ENCODE assay signal across 13 cellular contexts in the genomic region with DNA sequence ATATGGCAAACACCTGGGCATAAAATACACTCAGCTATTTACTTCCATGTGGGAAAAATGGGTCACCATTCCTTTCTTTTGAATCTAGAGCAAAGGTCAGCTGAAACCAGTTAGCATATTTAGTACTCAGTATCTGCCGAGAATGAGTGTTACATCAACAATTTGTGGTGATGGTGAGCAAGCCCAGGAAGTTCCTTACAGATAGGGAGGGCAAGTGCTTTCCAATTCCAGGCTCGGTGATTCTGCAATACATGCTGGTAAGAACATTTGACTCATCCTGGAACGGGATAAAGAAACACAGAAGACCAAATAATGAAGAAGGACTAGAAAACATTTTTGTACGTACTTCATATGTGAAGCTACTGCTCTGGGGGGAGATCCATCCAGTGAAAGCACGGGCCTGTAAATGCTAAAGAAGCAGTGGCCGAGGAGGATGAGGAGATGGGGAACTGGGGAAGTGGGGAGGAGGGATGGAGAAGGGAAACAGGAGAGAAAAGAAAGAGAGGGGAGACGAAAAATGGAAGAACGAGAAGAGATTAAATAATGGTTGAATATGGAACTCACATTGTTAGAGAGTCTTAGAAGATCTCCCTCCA.
DNase-seq lines count a peak whose midpoint lies in the region; ATAC-seq and TF ChIP-seq lines count a peak whose summit lies in the region.
"Had no signal": no experiment of that assay in that cellular context is flagged by ENCODE, and none has a peak within 500 bp of the region (broad histone marks: within the 10 kb centered on the region; RNA-seq: fewer than 3 reads in every experiment).

No MANE protein-coding gene starts in this region.

- H3K4me1 ChIP-seq in RWPE2 (ENCODE audit: insufficient read depth, poor library complexity, severe bottlenecking) (peaks cover 28% of the 10 kb centered on the region), neural progenitor cell (peaks cover 4% of the 10 kb centered on the region)
- H3K4me1 ChIP-seq: Peyer's patch had no signal

- DNase-seq in EH (ENCODE audit: low read depth) (peak; percentile 99), RWPE2 (ENCODE audit: low spot score) (peak; percentile 83), fibroblast of mammary gland (ENCODE audit: low read depth) (peak; percentile 100), osteocyte (ENCODE audit: extremely low spot score, unreplicated experiment) (no peak), D341Med (ENCODE audit: low spot score) (no peak), neural progenitor cell (ENCODE audit: low spot score) (no peak), C1 segment of cervical spinal cord (lab: John Stamatoyannopoulos, UW) (no peak)
- DNase-seq in effector memory CD8-positive, alpha-beta T cell, result no peak
- DNase-seq: activated CD4-positive, alpha-beta T cell treated with anti-CD3 and anti-CD28 coated beads, Interleukin-2, amount 50 U/mL, for 1 hour; activated naive CD8-positive, alpha-beta T cell treated with anti-CD3 and anti-CD28 coated beads, Interleukin-2, amount 10 ng/mL, durations not matched to agents 7 days and 5 days; naive thymus-derived CD8-positive, alpha-beta T cell; Peyer's patch; stimulated activated CD4-positive, alpha-beta T cell treated with anti-CD3 and anti-CD28 coated beads, Interleukin-2, amount 100 ng/mL, for 48 hours had no signal

- H3K27ac Mint-ChIP-seq in osteocyte (ENCODE audit: unreplicated experiment) (peak overlapping the region; percentile 4), neural progenitor cell (no peak overlapping the region)
- H3K27ac Mint-ChIP-seq in effector memory CD8-positive, alpha-beta T cell, result no peak overlapping the region
- H3K27ac Mint-ChIP-seq: activated naive CD8-positive, alpha-beta T cell treated with anti-CD3 and anti-CD28 coated beads, Interleukin-2, amount 10 ng/mL, durations not matched to agents 7 days and 5 days; naive thymus-derived CD8-positive, alpha-beta T cell had no signal

- H3K4me3 ChIP-seq in RWPE2 (ENCODE audit: severe bottlenecking) (no peak overlapping the region), fibroblast of mammary gland (ENCODE audit: control insufficient read depth, low read depth, low read length) (no peak overlapping the region), neural progenitor cell (no peak overlapping the region)
- H3K4me3 ChIP-seq: Peyer's patch had no signal

- H2AFZ ChIP-seq in neural progenitor cell (replicated peaks), result no peak overlapping the region

- no peak overlapping the region for H3K4me2 ChIP-seq in neural progenitor cell

- peaks cover 22% of the 10 kb centered on the region for H3K4me1 Mint-ChIP-seq in osteocyte (ENCODE audit: unreplicated experiment)
- peaks cover 14% of the 10 kb centered on the region for H3K4me1 Mint-ChIP-seq in neural progenitor cell
- H3K4me1 Mint-ChIP-seq in effector memory CD8-positive, alpha-beta T cell (ENCODE audit: low read depth in 2 of 2), result no peaks in the 10 kb centered on the region
- H3K4me1 Mint-ChIP-seq: activated naive CD8-positive, alpha-beta T cell treated with anti-CD3 and anti-CD28 coated beads, Interleukin-2, amount 10 ng/mL, durations not matched to agents 7 days and 5 days; naive thymus-derived CD8-positive, alpha-beta T cell had no signal

- ATAC-seq in RWPE2 (ENCODE audit: low read depth), result peak; percentile 91
- ATAC-seq in effector memory CD8-positive, alpha-beta T cell (replicated peaks), result no peak
- ATAC-seq: naive thymus-derived CD8-positive, alpha-beta T cell had no signal

- no peaks in the 10 kb centered on the region for H4K20me1 ChIP-seq in neural progenitor cell (ENCODE audit: low read depth)

- H3K36me3 Mint-ChIP-seq in osteocyte (ENCODE audit: unreplicated experiment), result no peaks in the 10 kb centered on the region
- H3K36me3 Mint-ChIP-seq in neural progenitor cell, result no peaks in the 10 kb centered on the region
- H3K36me3 Mint-ChIP-seq in effector memory CD8-positive, alpha-beta T cell (ENCODE audit: insufficient read depth), result no peaks in the 10 kb centered on the region
- H3K36me3 Mint-ChIP-seq: activated naive CD8-positive, alpha-beta T cell treated with anti-CD3 and anti-CD28 coated beads, Interleukin-2, amount 10 ng/mL, durations not matched to agents 7 days and 5 days; naive thymus-derived CD8-positive, alpha-beta T cell had no signal

- peaks cover 1% of the 10 kb centered on the region for H3K9me3 Mint-ChIP-seq in osteocyte (ENCODE audit: unreplicated experiment)
- H3K9me3 Mint-ChIP-seq in neural progenitor cell, result no peaks in the 10 kb centered on the region
- H3K9me3 Mint-ChIP-seq in effector memory CD8-positive, alpha-beta T cell, result no peaks in the 10 kb centered on the region
- H3K9me3 Mint-ChIP-seq: activated naive CD8-positive, alpha-beta T cell treated with anti-CD3 and anti-CD28 coated beads, Interleukin-2, amount 10 ng/mL, durations not matched to agents 7 days and 5 days; naive thymus-derived CD8-positive, alpha-beta T cell had no signal

- H3K36me3 ChIP-seq in RWPE2 (ENCODE audit: low read depth), result no peaks in the 10 kb centered on the region
- no peaks in the 10 kb centered on the region for H3K36me3 ChIP-seq in neural progenitor cell
- H3K36me3 ChIP-seq: Peyer's patch had no signal

- H3K27me3 Mint-ChIP-seq in osteocyte (ENCODE audit: unreplicated experiment) (no peaks in the 10 kb centered on the region), neural progenitor cell (ENCODE audit: insufficient read depth, low read depth) (peaks cover 2% of the 10 kb centered on the region)
- H3K27me3 Mint-ChIP-seq in effector memory CD8-positive, alpha-beta T cell, result peaks cover 5 to 49% of the 10 kb centered on the region in 2 donors

- H3K9me3 ChIP-seq in RWPE2 (ENCODE audit: severe bottlenecking) (no peaks in the 10 kb centered on the region), neural progenitor cell (ENCODE audit: low read depth) (no peaks in the 10 kb centered on the region)
- H3K9me3 ChIP-seq: Peyer's patch had no signal

- no peaks in the 10 kb centered on the region for H3F3A ChIP-seq in neural progenitor cell (ENCODE audit: low read depth)

- H3K27ac ChIP-seq in RWPE2 (ENCODE audit: poor library complexity, severe bottlenecking) (peak overlapping the region; percentile 81), neural progenitor cell (no peak overlapping the region)

- no peaks in the 10 kb centered on the region for H3K27me3 ChIP-seq in RWPE2 (ENCODE audit: insufficient read depth, poor library complexity, severe bottlenecking)
- H3K27me3 ChIP-seq in neural progenitor cell, result no peaks in the 10 kb centered on the region
- H3K27me3 ChIP-seq: Peyer's patch had no signal

- no peak overlapping the region for H3K9ac ChIP-seq in neural progenitor cell

- H3K4me3 Mint-ChIP-seq in osteocyte (ENCODE audit: unreplicated experiment), result no peak overlapping the region
- H3K4me3 Mint-ChIP-seq in neural progenitor cell, result no peak overlapping the region
- no peak overlapping the region for H3K4me3 Mint-ChIP-seq in effector memory CD8-positive, alpha-beta T cell
- H3K4me3 Mint-ChIP-seq: activated naive CD8-positive, alpha-beta T cell treated with anti-CD3 and anti-CD28 coated beads, Interleukin-2, amount 10 ng/mL, durations not matched to agents 7 days and 5 days; naive thymus-derived CD8-positive, alpha-beta T cell had no signal

- TF ChIP-seq CTCF in RWPE2 (IDR thresholded peaks at IDR 0.05; ENCODE audit: poor library complexity, severe bottlenecking), result no peak
- no peak for TF ChIP-seq CTCF in fibroblast of mammary gland (conservative IDR thresholded peaks at IDR 0.05; ENCODE audit: control insufficient read depth, insufficient read depth, low read depth, low read length)
- no peak for TF ChIP-seq CTCF in osteocyte (IDR thresholded peaks at IDR 0.05)
- no peak for TF ChIP-seq CTCF in neural progenitor cell (IDR thresholded peaks at IDR 0.05)

- no peaks in the 10 kb centered on the region for H3K79me2 ChIP-seq in neural progenitor cell (ENCODE audit: low read depth)

Comparison
In these comparisons a context has a peak if more than half of its experiments do, and no peak if none do; other contexts are left out.
1. DNase-seq: peak in EH (single experiment), RWPE2 (single experiment) and fibroblast of mammary gland (single experiment); none in osteocyte (single experiment), D341Med (single experiment), neural progenitor cell (single experiment), effector memory CD8-positive, alpha-beta T cell (0 of 3) and C1 segment of cervical spinal cord (0 of 14).